9 cellular contexts compared by ENCODE assay signal in genomic region chr4:103996059-103996458, GRCh38.
DNase-seq lines count a peak whose midpoint lies in the region; ATAC-seq and TF ChIP-seq lines count a peak whose summit lies in the region.
"Had no signal": no experiment of that assay in that cellular context is flagged by ENCODE, and none has a peak within 500 bp of the region (broad histone marks: within the 10 kb centered on the region; RNA-seq: fewer than 3 reads in every experiment).

No MANE protein-coding gene starts in this region.

- peak; percentile 40 for DNase-seq in GM23338 (ENCODE audit: low spot score)
- DNase-seq in NCI-H526 (lab: John Stamatoyannopoulos, UW), result peak; percentile 13 to 47
- DNase-seq in chondrocyte (ENCODE audit: low spot score), result no peak
- DNase-seq in neural crest cell (ENCODE audit: low read depth, low spot score), result no peak
- DNase-seq in glutamatergic neuron, result no peak
- no peak for DNase-seq in activated T-cell treated with anti-CD3 and anti-CD28 coated beads, Interleukin-2, amount 50 U/mL, for 1 hour
- DNase-seq in GM20000 (ENCODE audit: low spot score), result no peak

- H4K20me1 ChIP-seq in GM23338 (replicated peaks; ENCODE audit: insufficient read depth), result no peaks in the 10 kb centered on the region

- H3F3A ChIP-seq in GM23338 (replicated peaks; ENCODE audit: low read depth), result no peaks in the 10 kb centered on the region

- H3K27ac Mint-ChIP-seq in GM23338 (peak overlapping the region; percentile 92), chondrocyte (ENCODE audit: unreplicated experiment) (no peak overlapping the region), neural crest cell (ENCODE audit: unreplicated experiment) (peak overlapping the region; percentile 91), glutamatergic neuron (ENCODE audit: unreplicated experiment) (no peak overlapping the region)

- no peak overlapping the region; the same call in 2 of the 3 replicates for H3K4me3 Mint-ChIP-seq in GM23338
- no peak overlapping the region for H3K4me3 Mint-ChIP-seq in chondrocyte (ENCODE audit: unreplicated experiment)
- peak overlapping the region; percentile 47 for H3K4me3 Mint-ChIP-seq in neural crest cell
- no peak overlapping the region for H3K4me3 Mint-ChIP-seq in glutamatergic neuron (ENCODE audit: unreplicated experiment)

- no peaks in the 10 kb centered on the region for H3K9me2 ChIP-seq in GM23338 (ENCODE audit: insufficient read depth)

- H3K27me3 Mint-ChIP-seq in GM23338 (ENCODE audit: insufficient read depth, low read depth, poor library complexity) (peaks cover 2% of the 10 kb centered on the region), chondrocyte (ENCODE audit: low read depth) (no peaks in the 10 kb centered on the region), neural crest cell (ENCODE audit: low read depth) (no peaks in the 10 kb centered on the region), glutamatergic neuron (ENCODE audit: unreplicated experiment) (no peaks in the 10 kb centered on the region)

- peak; percentile 84 for ATAC-seq in GM23338
- ATAC-seq in HG02588 (IDR thresholded peaks at IDR 0.05; ENCODE audit: unreplicated experiment), result no peak

- peaks cover 15% of the 10 kb centered on the region; the same call in 1 of the 3 replicates for H3K9me3 Mint-ChIP-seq in GM23338
- peaks cover 14% of the 10 kb centered on the region for H3K9me3 Mint-ChIP-seq in chondrocyte (ENCODE audit: low read depth)
- H3K9me3 Mint-ChIP-seq in neural crest cell, result peaks cover 3% of the 10 kb centered on the region
- no peaks in the 10 kb centered on the region for H3K9me3 Mint-ChIP-seq in glutamatergic neuron (ENCODE audit: unreplicated experiment)

- H3K36me3 Mint-ChIP-seq in GM23338 (ENCODE audit: low read depth) (peaks cover 14% of the 10 kb centered on the region; the same call in 2 of the 3 replicates), chondrocyte (ENCODE audit: low read depth) (peaks cover 7% of the 10 kb centered on the region), neural crest cell (ENCODE audit: low read depth) (peaks cover 8% of the 10 kb centered on the region), glutamatergic neuron (ENCODE audit: unreplicated experiment) (peaks cover 5% of the 10 kb centered on the region)

- H3K27ac ChIP-seq in GM23338 (ENCODE audit: low read depth), result peak overlapping the region; percentile 22; the same call in 1 of the 2 replicates
- H3K27ac ChIP-seq: PC-9 had no signal

- H2AFZ ChIP-seq in GM23338, result no peak overlapping the region
- H2AFZ ChIP-seq: PC-9 had no signal

- H3K27me3 ChIP-seq in GM23338 (ENCODE audit: insufficient read depth), result no peaks in the 10 kb centered on the region

- H3K4me1 Mint-ChIP-seq in GM23338 (peaks cover 11% of the 10 kb centered on the region), chondrocyte (ENCODE audit: low read depth) (peaks cover 12% of the 10 kb centered on the region), neural crest cell (peaks cover 23% of the 10 kb centered on the region), glutamatergic neuron (ENCODE audit: low read depth, unreplicated experiment) (peaks cover 2% of the 10 kb centered on the region)

- peak overlapping the region; percentile 31; the same call in 1 of the 2 replicates for H3K4me2 ChIP-seq in GM23338
- H3K4me2 ChIP-seq: PC-9 had no signal

- H3K36me3 ChIP-seq in GM23338 (ENCODE audit: insufficient read depth), result no peaks in the 10 kb centered on the region; the same call in none of the 2 replicates

- H3K4me1 ChIP-seq in GM23338 (ENCODE audit: insufficient read depth), result peaks cover 6% of the 10 kb centered on the region; the same call in 1 of the 2 replicates

- peak in 1 of 2 experiments; percentile 27; a peak in 2 of 4 replicates for TF ChIP-seq CTCF in GM23338 (conservative IDR thresholded peaks at IDR 0.05; ENCODE audit: low read depth in 2 of 2)
- TF ChIP-seq CTCF in chondrocyte (IDR thresholded peaks at IDR 0.05), result peak; percentile 59
- TF ChIP-seq CTCF in neural crest cell (conservative IDR thresholded peaks at IDR 0.05), result peak; percentile 48
- TF ChIP-seq CTCF in glutamatergic neuron (IDR thresholded peaks at IDR 0.05; ENCODE audit: partially characterized antibody, unreplicated experiment), result no peak
- no peak for TF ChIP-seq CTCF in GM20000 (IDR thresholded peaks at IDR 0.05; ENCODE audit: extremely low read depth, missing control alignments)

- no peak overlapping the region for H3K4me3 ChIP-seq in GM23338
- H3K4me3 ChIP-seq: PC-9 had no signal

- H3K79me2 ChIP-seq in GM23338 (replicated peaks; ENCODE audit: insufficient read depth), result no peaks in the 10 kb centered on the region

TF ChIP-seq in GM23338, 12 proteins besides CTCF, POLR2A, EP300 and RAD21 (continues in another document):
- TF ChIP-seq CREB1 (CRISPR knock-in tag; IDR thresholded peaks at IDR 0.05; ENCODE audit: low read depth) (no peak), JUNB (IDR thresholded peaks at IDR 0.05; ENCODE audit: unreplicated experiment) (no peak), POLR2AphosphoS5 (IDR thresholded peaks at IDR 0.05; ENCODE audit: low read depth) (no peak), ZNF331 (CRISPR knock-in tag; IDR thresholded peaks at IDR 0.05; ENCODE audit: low read depth) (no peak), ZNF462 (CRISPR knock-in tag; IDR thresholded peaks at IDR 0.05) (no peak), NANOG (IDR thresholded peaks at IDR 0.05; ENCODE audit: borderline replicate concordance) (no peak), ZNF114 (CRISPR knock-in tag; IDR thresholded peaks at IDR 0.05) (no peak), EZH2 (IDR thresholded peaks at IDR 0.05; ENCODE audit: low read depth, unreplicated experiment) (no peak), EZH2phosphoT487 (IDR thresholded peaks at IDR 0.05; ENCODE audit: unreplicated experiment) (no peak), ETS1 (IDR thresholded peaks at IDR 0.05) (no peak), STAT1 (IDR thresholded peaks at IDR 0.05; ENCODE audit: unreplicated experiment) (no peak)

Comparison
In these comparisons a context has a peak if more than half of its experiments do, and no peak if none do; other contexts are left out.
1. DNase-seq: peak in GM23338 (single experiment) and NCI-H526 (2 of 2); none in chondrocyte (single experiment), neural crest cell (single experiment), glutamatergic neuron (single experiment), activated T-cell treated with anti-CD3 and anti-CD28 coated beads, Interleukin-2, amount 50 U/mL, for 1 hour (single experiment) and GM20000 (single experiment).
2. H3K27ac Mint-ChIP-seq: peak in GM23338 (single experiment) and neural crest cell (single experiment); none in chondrocyte (single experiment) and glutamatergic neuron (single experiment).
3. CTCF ChIP-seq: peak in chondrocyte (single experiment) and neural crest cell (single experiment); none in glutamatergic neuron (single experiment) and GM20000 (single experiment).